ENCODE assay signal across 1 cellular context in the genomic region with DNA sequence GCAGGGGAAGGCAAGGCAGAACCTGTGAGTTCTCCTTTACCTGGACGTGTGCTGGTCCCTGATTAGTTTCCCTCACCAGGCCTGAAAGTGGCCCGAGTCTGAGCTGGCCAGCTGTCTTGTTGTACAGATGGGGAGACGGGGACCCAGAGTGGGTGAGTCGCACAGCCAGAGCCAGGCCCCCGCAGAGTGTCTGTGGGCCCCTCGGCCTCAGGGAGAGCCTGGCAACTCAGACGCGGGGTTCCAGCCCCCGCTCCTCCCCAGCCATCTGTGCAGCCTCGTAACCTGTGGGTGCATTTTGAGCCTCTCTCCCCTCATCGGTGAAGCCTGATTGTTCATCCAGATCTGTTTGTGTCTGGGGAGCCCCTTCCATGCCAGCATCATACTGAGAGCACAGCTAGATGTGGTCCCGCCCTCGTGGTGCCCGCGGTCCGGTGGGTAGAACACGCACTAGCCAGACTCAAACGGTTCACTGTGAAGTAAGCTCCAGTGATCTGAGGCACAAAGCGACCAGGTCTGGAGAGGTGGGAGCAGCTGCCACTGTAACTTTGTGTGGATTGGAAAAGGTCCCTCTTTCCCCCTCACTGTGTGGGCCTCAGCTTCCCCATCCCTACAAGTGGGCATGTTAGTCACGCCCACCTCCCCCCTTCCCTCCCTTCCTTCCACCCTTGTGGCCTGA.
TF ChIP-seq lines count a peak whose summit lies in the region.

No MANE protein-coding gene starts in this region.

TF ChIP-seq in HEK293, 187 proteins besides CTCF, POLR2A, EP300 and RAD21 (continued from another document):
- TF ChIP-seq, protein P1, sequence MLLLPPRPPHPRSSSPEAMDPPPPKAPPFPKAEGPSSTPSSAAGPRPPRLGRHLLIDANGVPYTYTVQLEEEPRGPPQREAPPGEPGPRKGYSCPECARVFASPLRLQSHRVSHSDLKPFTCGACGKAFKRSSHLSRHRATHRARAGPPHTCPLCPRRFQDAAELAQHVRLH (tag by site-specific recombination; IDR thresholded peaks at IDR 0.05), result no peak
- no peak for TF ChIP-seq ZNF549 (tag by site-specific recombination; IDR thresholded peaks at IDR 0.05)
